In genomic region chr5:151058891-151059611, GRCh38 we compare ENCODE assay signal across 1 cellular context.
TF ChIP-seq lines count a peak whose summit lies in the region.

No MANE protein-coding gene starts in this region.

TF ChIP-seq in HepG2, 621 proteins besides CTCF, POLR2A, EP300 and RAD21:
- no peak for TF ChIP-seq ATF6 (CRISPR knock-in tag; conservative IDR thresholded peaks at IDR 0.05)
- TF ChIP-seq THAP8 (CRISPR knock-in tag; IDR thresholded peaks at IDR 0.05; ENCODE audit: borderline replicate concordance): no peak
